Comparison of ENCODE assay signal across 8 cellular contexts in genomic region chr9:128690684-128691034, GRCh38. TPM values are rescaled to one million over a fixed set of nuclear protein-coding genes. Genes with fewer than 3 reads are reported as not detected.
A peak's percentile ranks its signal among the peaks of the same experiment; 100 is the strongest.
DNase-seq lines count a peak whose midpoint lies in the region; ATAC-seq and TF ChIP-seq lines count a peak whose summit lies in the region.

No MANE protein-coding gene starts in this region.

- H3K9me2 ChIP-seq in SK-N-SH = no peaks in the 10 kb centered on the region

- H3F3A ChIP-seq in SK-N-SH (replicated peaks; ENCODE audit: insufficient read depth) = peaks cover 23% of the 10 kb centered on the region

- no peak for TF ChIP-seq POLR2A in stomach (IDR thresholded peaks at IDR 0.05)

- H3K27ac Mint-ChIP-seq in activated naive CD8-positive, alpha-beta T cell = peak overlapping the region; percentile 100
- peak overlapping the region; percentile 64 to 99 (median 95) for H3K27ac Mint-ChIP-seq in immature natural killer cell

- H3K4me1 ChIP-seq in SK-N-SH (ENCODE audit: control insufficient read depth in 1 of 2, insufficient read depth in 2 of 2, low read depth in 1 of 2, low read length in 1 of 2) (peaks cover 3 to 6% of the 10 kb centered on the region in 2 experiments; a peak in 2 of 4 replicates), stomach (peaks cover 19 to 49% (median 42%) of the 10 kb centered on the region in 4 donors)

- peak overlapping the region; percentile 100 for H3K4me3 Mint-ChIP-seq in activated naive CD8-positive, alpha-beta T cell
- H3K4me3 Mint-ChIP-seq in immature natural killer cell = peak overlapping the region; percentile 90 to 97 (median 93)

- ATAC-seq in SK-N-SH treated with all-trans-retinoic acid at 6 μM for 48 hours = no peak
- ATAC-seq in GM19463 (IDR thresholded peaks at IDR 0.05; ENCODE audit: unreplicated experiment) = no peak

- H3K79me2 ChIP-seq in SK-N-SH (ENCODE audit: insufficient read depth) = peaks cover 45% of the 10 kb centered on the region

- DNase-seq in SK-N-SH (no peak), immature natural killer cell (no peak), stomach (no peak), DMS114 treated with DMSO at 0.1 percent for 48 hours (lab: John Stamatoyannopoulos, UW; ENCODE audit: unreplicated experiment) (no peak), NCI-H446 (lab: John Stamatoyannopoulos, UW) (no peak)

- H3K4me2 ChIP-seq in SK-N-SH = peak overlapping the region; percentile 90

- peak overlapping the region; percentile 76 to 97 for H3K4me3 ChIP-seq in SK-N-SH (ENCODE audit: low read depth in 2 of 2, low read length in 1 of 2)
- peak overlapping the region; percentile 86 to 99 (median 94) for H3K4me3 ChIP-seq in stomach

- H3K27me3 ChIP-seq in SK-N-SH (ENCODE audit: insufficient read depth) (no peaks in the 10 kb centered on the region), stomach (no peaks in the 10 kb centered on the region)

- peaks cover 52% of the 10 kb centered on the region for H3K4me1 Mint-ChIP-seq in activated naive CD8-positive, alpha-beta T cell (ENCODE audit: low read depth)
- H3K4me1 Mint-ChIP-seq in immature natural killer cell = peaks cover 42 to 58% of the 10 kb centered on the region in 2 donors

- H3K36me3 Mint-ChIP-seq in activated naive CD8-positive, alpha-beta T cell = peaks cover 15% of the 10 kb centered on the region
- H3K36me3 Mint-ChIP-seq in immature natural killer cell = peaks cover 13 to 22% (median 21%) of the 10 kb centered on the region in 3 donors

- 3% methylated on average over 5 of the region's 5 CpGs for WGBS in SK-N-SH (ENCODE audit: low lambda C conversion rate)
- WGBS in stomach, 5 donors = 5 to 11% (median 7%) methylated on average over 5 of the region's 5 CpGs

- no peak for TF ChIP-seq RAD21 in SK-N-SH (IDR thresholded peaks at IDR 0.05; ENCODE audit: low read length)

- peaks cover 38% of the 10 kb centered on the region for H4K20me1 ChIP-seq in SK-N-SH (ENCODE audit: insufficient read depth)

- H3K36me3 ChIP-seq in SK-N-SH (replicated peaks in 1 of 2; ENCODE audit: control insufficient read depth in 1 of 2, insufficient read depth in 2 of 2, low read length in 1 of 2) = peaks cover 40 to 47% of the 10 kb centered on the region in 2 experiments
- peaks cover 32 to 49% (median 46%) of the 10 kb centered on the region in 4 donors for H3K36me3 ChIP-seq in stomach

- H3K27ac ChIP-seq in SK-N-SH (ENCODE audit: low read depth in 2 of 2, low read length in 1 of 2) (peak overlapping the region; percentile 57 to 82; a peak in 3 of 4 replicates), stomach (peak overlapping the region in 3 of 5 donors; percentile 76 to 99 (median 98))

- TF ChIP-seq EP300 in SK-N-SH (IDR thresholded peaks at IDR 0.05; ENCODE audit: borderline replicate concordance in 1 of 2, low read depth in 1 of 2, low read length in 1 of 2) (no peak), stomach (IDR thresholded peaks at IDR 0.05) (no peak)

- peak overlapping the region; percentile 88 for H3K9ac ChIP-seq in SK-N-SH

- CTCF ChIA-PET in SK-N-SH (lab: Yijun Ruan, JAX) = interaction anchor here (0.7 to 9.1 kb wide), 3 partner anchors 12 to 99 kb away, joined by 3 to 64 read pairs (median 3); partner anchors contain the start of gene PKN3

- intact Hi-C loops in stomach (cut with DNase I; ENCODE audit: low total_unique reads) = loop anchor here (10.0 kb wide), 1 partner anchor 46 kb away; no protein-coding TSS in a partner anchor

- H2AFZ ChIP-seq in SK-N-SH (ENCODE audit: low read depth) = no peak overlapping the region

- TF ChIP-seq CTCF in SK-N-SH (IDR thresholded peaks at IDR 0.05) (no peak), stomach (IDR thresholded peaks at IDR 0.05) (no peak)

- H3K9me3 Mint-ChIP-seq in activated naive CD8-positive, alpha-beta T cell (ENCODE audit: low read depth) = no peaks in the 10 kb centered on the region
- H3K9me3 Mint-ChIP-seq in immature natural killer cell = no peaks in the 10 kb centered on the region

- POLR2A ChIA-PET in SK-N-SH (lab: Yijun Ruan, JAX) = no interaction called here

- H3K9me3 ChIP-seq in SK-N-SH (no peaks in the 10 kb centered on the region), stomach (no peaks in the 10 kb centered on the region)

- H3K27me3 Mint-ChIP-seq in activated naive CD8-positive, alpha-beta T cell = no peaks in the 10 kb centered on the region
- H3K27me3 Mint-ChIP-seq in immature natural killer cell (ENCODE audit: low read depth in 3 of 3) = peaks cover 6 to 13% (median 9%) of the 10 kb centered on the region in 3 donors

TF ChIP-seq in SK-N-SH, 30 proteins besides CTCF, POLR2A, EP300 and RAD21:
- TF ChIP-seq SMC3 (IDR thresholded peaks at IDR 0.05; ENCODE audit: low read depth, low read length) = no peak
- TF ChIP-seq SIN3A (IDR thresholded peaks at IDR 0.05; ENCODE audit: borderline replicate concordance, low read depth, low read length) = no peak
- no peak for TF ChIP-seq TCF12 (IDR thresholded peaks at IDR 0.05)
- no peak for TF ChIP-seq RXRA (IDR thresholded peaks at IDR 0.05; ENCODE audit: borderline replicate concordance, low read depth)
- TF ChIP-seq IRF3 (IDR thresholded peaks at IDR 0.05; ENCODE audit: low read depth, low read length) = no peak

TF ChIP-seq in SK-N-SH treated with all-trans-retinoic acid at 6 μM for 48 hours, 23 proteins besides CTCF, POLR2A, EP300 and RAD21 (continues in another document):
- TF ChIP-seq CSDC2 (CRISPR knock-in tag; IDR thresholded peaks at IDR 0.05) (no peak), TCF4 (CRISPR knock-in tag; IDR thresholded peaks at IDR 0.05; ENCODE audit: borderline replicate concordance) (no peak), ZNF565 (CRISPR knock-in tag; conservative IDR thresholded peaks at IDR 0.05; ENCODE audit: low read depth) (no peak), ARNTL (CRISPR knock-in tag; IDR thresholded peaks at IDR 0.05; ENCODE audit: borderline replicate concordance, low read depth) (no peak), TSHZ2 (CRISPR knock-in tag; IDR thresholded peaks at IDR 0.05) (no peak), ESRRG (CRISPR knock-in tag; IDR thresholded peaks at IDR 0.05) (no peak)
- TF ChIP-seq, protein P1, sequence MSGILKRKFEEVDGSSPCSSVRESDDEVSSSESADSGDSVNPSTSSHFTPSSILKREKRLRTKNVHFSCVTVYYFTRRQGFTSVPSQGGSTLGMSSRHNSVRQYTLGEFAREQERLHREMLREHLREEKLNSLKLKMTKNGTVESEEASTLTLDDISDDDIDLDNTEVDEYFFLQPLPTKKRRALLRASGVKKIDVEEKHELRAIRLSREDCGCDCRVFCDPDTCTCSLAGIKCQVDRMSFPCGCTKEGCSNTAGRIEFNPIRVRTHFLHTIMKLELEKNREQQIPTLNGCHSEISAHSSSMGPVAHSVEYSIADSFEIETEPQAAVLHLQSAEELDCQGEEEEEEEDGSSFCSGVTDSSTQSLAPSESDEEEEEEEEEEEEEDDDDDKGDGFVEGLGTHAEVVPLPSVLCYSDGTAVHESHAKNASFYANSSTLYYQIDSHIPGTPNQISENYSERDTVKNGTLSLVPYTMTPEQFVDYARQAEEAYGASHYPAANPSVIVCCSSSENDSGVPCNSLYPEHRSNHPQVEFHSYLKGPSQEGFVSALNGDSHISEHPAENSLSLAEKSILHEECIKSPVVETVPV (CRISPR knock-in tag; IDR thresholded peaks at IDR 0.05) = no peak

RNA-seq across cellular contexts. Expression of gene SET, which starts 1.6 kb away (rescaled TPM):
- 64.6 and 79.5 TPM in 2 replicates for polyA plus RNA-seq in SK-N-SH (2012; rRNA removed)
- polyA plus RNA-seq in SK-N-SH (2012; cell fraction: cytosol; rRNA removed) = 101 and 156 TPM in 2 replicates
- 59.7 and 115 TPM in 2 replicates for polyA plus RNA-seq in SK-N-SH (2012; cell fraction: nucleus; rRNA removed)
- 100 to 1,000 TPM; 151 to 233 (median 232) TPM for polyA plus RNA-seq in immature natural killer cell
- 100 to 1,000 TPM in 3 of 5 donors, 10 to 100 TPM in 2; 49.0 to 489 (median 123) TPM for total RNA-seq in stomach
- polyA plus RNA-seq in stomach = 100 to 1,000 TPM; 109 to 150 (median 111) TPM

RNA-seq across cellular contexts. Expression of gene PKN3, which starts 11.6 kb away (rescaled TPM):
- polyA plus RNA-seq in SK-N-SH (2012; rRNA removed) (5.0 and 7.8 TPM in 2 replicates), immature natural killer cell (1 to 10 TPM; 2.1 to 3.9 (median 2.9) TPM), stomach (1 to 10 TPM; 5.3 to 8.0 (median 7.7) TPM)
- 1.8 and 4.1 TPM in 2 replicates for polyA plus RNA-seq in SK-N-SH (2012; cell fraction: cytosol; rRNA removed)
- polyA plus RNA-seq in SK-N-SH (2012; cell fraction: nucleus; rRNA removed) = 15.1 and 16.8 TPM in 2 replicates
- total RNA-seq in stomach = 10 to 100 TPM in 3 of 5 donors, 1 to 10 TPM in 2; 5.0 to 23.2 (median 13.3) TPM

RNA-seq across cellular contexts. Expression of gene ZDHHC12, which starts 33.3 kb away (rescaled TPM):
- 36.6 and 51.3 TPM in 2 replicates for polyA plus RNA-seq in SK-N-SH (2012; rRNA removed)
- polyA plus RNA-seq in SK-N-SH (2012; cell fraction: cytosol; rRNA removed) = 20.8 and 32.1 TPM in 2 replicates
- polyA plus RNA-seq in SK-N-SH (2012; cell fraction: nucleus; rRNA removed) = 26.9 and 52.8 TPM in 2 replicates
- polyA plus RNA-seq in immature natural killer cell = 10 to 100 TPM; 63.7 to 76.6 (median 66.6) TPM
- 100 to 1,000 TPM in 1 of 5 donors, 10 to 100 TPM in 2, 1 to 10 TPM in 2; 3.5 to 116 (median 20.0) TPM for total RNA-seq in stomach
- polyA plus RNA-seq in stomach = 10 to 100 TPM; 57.1 to 90.5 (median 60.5) TPM

RNA-seq across cellular contexts. Expression of gene DYNC2I2, which starts 34.0 kb away (rescaled TPM):
- polyA plus RNA-seq in SK-N-SH (2012; rRNA removed) (57.2 and 73.7 TPM in 2 replicates), immature natural killer cell (10 to 100 TPM in 1 of 3 donors, 1 to 10 TPM in 2; 1.6 to 10.8 (median 4.7) TPM), stomach (10 to 100 TPM; 46.3 to 67.5 (median 60.2) TPM)
- 26.1 and 39.0 TPM in 2 replicates for polyA plus RNA-seq in SK-N-SH (2012; cell fraction: cytosol; rRNA removed)
- polyA plus RNA-seq in SK-N-SH (2012; cell fraction: nucleus; rRNA removed) = 102 and 199 TPM in 2 replicates
- total RNA-seq in stomach = 100 to 1,000 TPM in 2 of 5 donors, 10 to 100 TPM in 2, 1 to 10 TPM in 1; 2.9 to 125 (median 33.9) TPM
